Comparison of ENCODE assay signal across 13 cellular contexts in the genomic region with DNA sequence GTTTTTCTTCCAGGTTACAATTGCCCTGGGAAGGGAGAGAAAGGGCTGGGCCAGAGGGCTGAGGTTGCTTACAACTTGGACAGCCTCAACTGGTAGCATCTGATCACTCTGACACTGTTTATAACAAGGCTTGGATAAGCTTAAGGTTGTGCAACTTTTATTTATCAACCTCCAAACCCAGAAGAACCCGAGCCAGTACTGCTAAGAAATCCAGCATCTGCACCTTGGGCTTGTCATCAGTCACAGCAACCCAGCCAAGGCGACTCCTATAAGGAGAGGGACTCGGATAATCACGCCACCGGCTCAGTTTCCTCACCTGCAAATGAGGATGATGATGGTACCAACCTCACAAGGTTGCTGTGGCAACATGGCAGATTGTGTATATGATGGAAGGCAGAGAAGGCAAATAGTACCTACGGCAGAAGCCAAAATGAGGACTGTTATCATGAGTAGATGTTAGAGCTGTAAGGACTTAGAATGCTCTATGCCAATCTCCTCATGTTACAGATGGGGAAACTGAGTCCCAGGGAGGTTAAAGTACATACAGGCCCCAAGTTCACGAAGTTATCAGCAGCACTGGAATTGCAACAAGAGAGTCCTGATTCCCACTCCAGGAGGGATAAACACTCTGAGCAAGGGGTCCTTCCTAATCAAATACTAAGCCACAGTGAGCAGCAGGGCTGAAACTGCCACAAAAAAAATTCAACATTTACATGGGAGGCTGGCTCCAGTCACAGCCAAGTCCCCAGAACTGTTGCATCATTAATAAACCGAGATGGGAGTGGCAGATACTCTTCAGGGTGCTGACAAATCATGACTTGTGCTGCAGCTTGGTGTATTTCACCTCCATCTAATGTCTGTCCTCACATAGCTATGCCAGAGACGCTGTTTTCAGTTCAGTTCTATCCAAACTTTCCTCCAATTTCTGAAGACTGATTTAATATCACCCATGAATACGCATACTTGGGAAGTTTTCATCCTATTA. TPM values are rescaled to one million over a fixed set of nuclear protein-coding genes. Genes with fewer than 3 reads are reported as not detected.
DNase-seq lines count a peak whose midpoint lies in the region; ATAC-seq and TF ChIP-seq lines count a peak whose summit lies in the region.
"Had no signal": no experiment of that assay in that cellular context is flagged by ENCODE, and none has a peak within 500 bp of the region (broad histone marks: within the 10 kb centered on the region; RNA-seq: fewer than 3 reads in every experiment).

No MANE protein-coding gene starts in this region.

- peak; percentile 18 for DNase-seq in DMS79 treated with DMSO at 0.1 percent for 48 hours (lab: John Stamatoyannopoulos, UW)
- no peak for DNase-seq in DMS79 (lab: John Stamatoyannopoulos, UW)
- DNase-seq in breast epithelium (ENCODE audit: low spot score in 2 of 2), result no peak
- peak in 1 of 3 donors; percentile 62 for DNase-seq in right lobe of liver
- DNase-seq in thoracic aorta (ENCODE audit: low spot score), result no peak
- no peak for DNase-seq in T-helper 1 cell
- no peak for DNase-seq in KG1 (lab: John Stamatoyannopoulos, UW)
- DNase-seq: activated CD8-positive, alpha-beta memory T cell treated with anti-CD3 and anti-CD28 coated beads, Interleukin-2, amount 50 U/mL, for 4 hours; central memory CD4-positive, alpha-beta T cell; H9 had no signal

- TF ChIP-seq CTCF in breast epithelium (IDR thresholded peaks at IDR 0.05) (no peak), right lobe of liver (IDR thresholded peaks at IDR 0.05) (no peak), thoracic aorta (IDR thresholded peaks at IDR 0.05) (no peak)

- peaks cover 0 to 11% of the 10 kb centered on the region in 2 donors for H3K4me1 ChIP-seq in breast epithelium
- peaks cover 0 to 61% (median 28%) of the 10 kb centered on the region in 4 donors for H3K4me1 ChIP-seq in right lobe of liver
- H3K4me1 ChIP-seq in thoracic aorta (ENCODE audit: control insufficient read depth in 1 of 2, low read depth in 2 of 2), result peaks cover 49 to 85% of the 10 kb centered on the region in 2 donors

- intact Hi-C loops in breast epithelium (cut with DNase I; ENCODE audit: low total_unique reads), result no loop called here
- intact Hi-C loops in right lobe of liver (cut with DNase I), result no loop called here

- H3K27ac ChIP-seq in breast epithelium, result peak overlapping the region; percentile 73 to 76
- peak overlapping the region; percentile 26 to 79 (median 69) for H3K27ac ChIP-seq in right lobe of liver
- H3K27ac ChIP-seq in thoracic aorta, result peak overlapping the region; percentile 81 to 88
- H3K27ac ChIP-seq: 22Rv1, hepatocyte had no signal

- H3K4me3 ChIP-seq in breast epithelium (no peak overlapping the region), right lobe of liver (no peak overlapping the region), thoracic aorta (no peak overlapping the region)
- H3K4me3 ChIP-seq: hepatocyte had no signal

- H3K36me3 ChIP-seq in breast epithelium, result no peaks in the 10 kb centered on the region
- no peaks in the 10 kb centered on the region for H3K36me3 ChIP-seq in right lobe of liver
- no peaks in the 10 kb centered on the region for H3K36me3 ChIP-seq in thoracic aorta

- 67% methylated on average over 10 of the region's 10 CpGs for WGBS in right lobe of liver (ENCODE audit: insufficient coverage, low coverage, low lambda C conversion rate, missing lambda C conversion rate)

- H3K9me3 ChIP-seq in breast epithelium, result no peaks in the 10 kb centered on the region
- no peaks in the 10 kb centered on the region for H3K9me3 ChIP-seq in right lobe of liver
- H3K9me3 ChIP-seq in thoracic aorta, result no peaks in the 10 kb centered on the region

- no peaks in the 10 kb centered on the region for H3K27me3 ChIP-seq in breast epithelium
- no peaks in the 10 kb centered on the region for H3K27me3 ChIP-seq in right lobe of liver
- no peaks in the 10 kb centered on the region for H3K27me3 ChIP-seq in thoracic aorta (replicated peaks; ENCODE audit: insufficient read depth)
- H3K27me3 ChIP-seq: hepatocyte had no signal

- peak; percentile 54 to 79 (median 68) for ATAC-seq in right lobe of liver
- peak; percentile 6 for ATAC-seq in thoracic aorta (ENCODE audit: insufficient number of reproducible peaks, low FRiP score, low read depth)
- ATAC-seq in HG02759 (IDR thresholded peaks at IDR 0.05; ENCODE audit: unreplicated experiment), result no peak

- TF ChIP-seq POLR2A in breast epithelium (IDR thresholded peaks at IDR 0.05), result no peak
- no peak for TF ChIP-seq POLR2A in right lobe of liver (IDR thresholded peaks at IDR 0.05)

RNA-seq across cellular contexts. Expression of a gene that starts 24.4 kb away (rescaled TPM):
- total RNA-seq in breast epithelium (10 to 100 TPM in 2 of 3 donors, 1 to 10 TPM in 1; 6.0 to 20.2 (median 13.1) TPM), right lobe of liver (10 to 100 TPM in 1 of 6 experiments, 1 to 10 TPM in 5; 2.0 to 11.0 (median 3.5) TPM), thoracic aorta (10 to 100 TPM; 20.0 to 31.4 TPM)
